Comparison of ENCODE assay signal across 15 cellular contexts in genomic region chr3:185830018-185830797, GRCh38. TPM values are rescaled to one million over a fixed set of nuclear protein-coding genes. Genes with fewer than 3 reads are reported as not detected.
DNase-seq lines count a peak whose midpoint lies in the region; TF ChIP-seq lines count a peak whose summit lies in the region.
"Had no signal": no experiment of that assay in that cellular context is flagged by ENCODE, and none has a peak within 500 bp of the region (broad histone marks: within the 10 kb centered on the region; RNA-seq: fewer than 3 reads in every experiment).

No MANE protein-coding gene starts in this region.

- no peaks in the 10 kb centered on the region for H3K27me3 Mint-ChIP-seq in Calu3 (ENCODE audit: unreplicated experiment)
- H3K27me3 Mint-ChIP-seq in chondrocyte (ENCODE audit: low read depth): no peaks in the 10 kb centered on the region

- CTCF ChIA-PET in Calu3 (lab: Charles Lee): interaction anchor here (1.0 kb wide), 1 partner anchor 9 kb away, joined by 6 read pairs; no protein-coding TSS in a partner anchor
- CTCF ChIA-PET in HEK293 (lab: Yijun Ruan, JAX): no interaction called here

- H3K4me1 ChIP-seq in HEK293 (ENCODE audit: control insufficient read depth, insufficient read depth, low read length): no peaks in the 10 kb centered on the region

- TF ChIP-seq CTCF in Calu3 (IDR thresholded peaks at IDR 0.05; ENCODE audit: unreplicated experiment) (no peak), HEK293 (tag by site-specific recombination; IDR thresholded peaks at IDR 0.05) (no peak), chondrocyte (IDR thresholded peaks at IDR 0.05) (no peak)

- H3K27ac Mint-ChIP-seq in Calu3 (ENCODE audit: unreplicated experiment): peak overlapping the region; percentile 84
- no peak overlapping the region for H3K27ac Mint-ChIP-seq in chondrocyte (ENCODE audit: unreplicated experiment)
- H3K27ac Mint-ChIP-seq: B cell; CD4-positive, CD25-positive, alpha-beta regulatory T cell; CD8-positive, alpha-beta memory T cell had no signal

- H3K4me3 Mint-ChIP-seq in Calu3 (ENCODE audit: low read depth, unreplicated experiment): no peak overlapping the region
- no peak overlapping the region for H3K4me3 Mint-ChIP-seq in chondrocyte (ENCODE audit: unreplicated experiment)
- H3K4me3 Mint-ChIP-seq: B cell had no signal

- POLR2A ChIA-PET in HEK293 (lab: Yijun Ruan, JAX): no interaction called here

- H3K36me3 ChIP-seq in HEK293 (ENCODE audit: control insufficient read depth in 2 of 2, insufficient read depth in 1 of 2, low read length in 2 of 2): peaks cover 0 to 12% of the 10 kb centered on the region in 2 experiments; a peak in 1 of 3 replicates
- H3K36me3 ChIP-seq: BLaER1, HAP-1 had no signal

- H3K9me3 Mint-ChIP-seq in Calu3 (ENCODE audit: low read depth, unreplicated experiment) (peaks cover 19% of the 10 kb centered on the region), chondrocyte (ENCODE audit: low read depth) (peaks cover 6% of the 10 kb centered on the region)

- no TSS peak for BruUV-seq in Calu3 (replicated peaks; lab: Mats Ljungman, UMichigan)

- H3K27ac ChIP-seq in HEK293 (ENCODE audit: extremely low read depth, low read depth, low read length): no peak overlapping the region
- H3K27ac ChIP-seq: BLaER1, C4-2B had no signal

- peaks cover 42% of the 10 kb centered on the region for H3K4me1 Mint-ChIP-seq in Calu3 (ENCODE audit: low read depth, unreplicated experiment)
- H3K4me1 Mint-ChIP-seq in chondrocyte (ENCODE audit: low read depth): peaks cover 13% of the 10 kb centered on the region

- H3K36me3 Mint-ChIP-seq in Calu3 (ENCODE audit: insufficient read depth, unreplicated experiment): peaks cover 71% of the 10 kb centered on the region
- peaks cover 4% of the 10 kb centered on the region for H3K36me3 Mint-ChIP-seq in chondrocyte (ENCODE audit: low read depth)
- H3K36me3 Mint-ChIP-seq: CD4-positive, CD25-positive, alpha-beta regulatory T cell; CD8-positive, alpha-beta memory T cell had no signal

- no peak for DNase-seq in Calu3
- DNase-seq in fibroblast of gingiva (ENCODE audit: low read depth): peak; percentile 62
- DNase-seq in DMS114 treated with DMSO at 0.1 percent for 48 hours (lab: John Stamatoyannopoulos, UW; ENCODE audit: unreplicated experiment): no peak
- DNase-seq in chondrocyte (ENCODE audit: low spot score): no peak
- DNase-seq in AML-193 (lab: John Stamatoyannopoulos, UW): no peak
- DNase-seq: CD4-positive, CD25-positive, alpha-beta regulatory T cell; CD8-positive, alpha-beta memory T cell; DMS79; GF-D8; GOT3 had no signal

- no peak overlapping the region for H3K4me3 ChIP-seq in HEK293 (ENCODE audit: low read depth, low read length)
- H3K4me3 ChIP-seq: BLaER1, HAP-1 had no signal

- H3K9me3 ChIP-seq in HEK293 (ENCODE audit: control insufficient read depth, insufficient read depth, low read depth, low read length): no peaks in the 10 kb centered on the region
- H3K9me3 ChIP-seq: HAP-1 had no signal

- intact Hi-C loops in Calu3 (cut with micrococcal nuclease; ENCODE audit: unreplicated experiment): no loop called here

TF ChIP-seq in HEK293, 187 proteins besides CTCF, POLR2A, EP300 and RAD21:
- TF ChIP-seq ZNF530 (tag by site-specific recombination; IDR thresholded peaks at IDR 0.05; ENCODE audit: low read depth) (no peak), SCRT2 (tag by site-specific recombination; IDR thresholded peaks at IDR 0.05) (no peak), ZNF558 (tag by site-specific recombination; IDR thresholded peaks at IDR 0.05) (peak; percentile 97)

RNA-seq across cellular contexts. Expression of gene IGF2BP2, which starts 5.4 kb away (rescaled TPM):
- 150 and 156 TPM in 2 replicates for total RNA-seq in Calu3 (2022)
- total RNA-seq in chondrocyte: 60.8 to 68.8 TPM (median 62.1 TPM) in 3 replicates
- total RNA-seq: B cell had no signal
